Comparison of ENCODE assay signal across 23 cellular contexts in the genomic region with DNA sequence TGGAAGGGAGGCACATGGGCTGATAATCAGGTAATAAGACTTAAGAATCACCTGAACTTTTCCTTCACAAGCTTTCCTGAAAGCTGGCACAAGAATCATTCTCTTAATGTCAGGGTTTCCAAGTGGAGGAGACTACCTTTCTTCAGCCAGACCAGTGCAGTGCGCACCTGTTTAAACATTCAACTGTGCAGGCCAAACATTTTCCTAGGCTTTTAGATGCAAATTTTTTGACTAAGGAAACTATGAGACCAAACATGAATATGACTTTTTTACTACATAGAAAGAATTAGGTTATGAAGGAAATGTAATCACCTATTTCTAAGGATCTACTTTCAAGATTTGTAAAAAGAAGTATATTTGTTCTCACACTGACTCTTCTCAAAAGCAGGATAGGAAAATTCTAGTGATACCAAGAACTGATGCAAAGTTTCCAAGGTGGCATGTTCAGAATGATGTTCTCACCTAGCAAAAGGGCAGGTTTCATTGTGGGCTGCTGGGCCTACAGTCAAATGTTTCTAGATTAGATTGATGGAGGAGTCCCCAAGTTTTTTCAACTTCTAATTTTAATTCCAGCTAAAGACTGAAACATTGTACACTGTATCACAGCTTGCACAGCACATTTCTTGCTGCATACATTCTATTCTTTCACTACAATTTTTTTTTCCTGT.
DNase-seq lines count a peak whose midpoint lies in the region; ATAC-seq, FAIRE-seq and TF ChIP-seq lines count a peak whose summit lies in the region.
"Had no signal": no experiment of that assay in that cellular context is flagged by ENCODE, and none has a peak within 500 bp of the region (broad histone marks: within the 10 kb centered on the region; RNA-seq: fewer than 3 reads in every experiment).

No MANE protein-coding gene starts in this region.

- 43 to 47% methylated on average over 1 of the region's 1 CpG for WGBS in pancreas, 2 donors

- ATAC-seq in pancreas: peak; percentile 34 to 46 (median 42)
- ATAC-seq in GM21825 (IDR thresholded peaks at IDR 0.05; ENCODE audit: unreplicated experiment): no peak
- ATAC-seq: left lung, Panc1, upper lobe of right lung had no signal

- H3K27me3 ChIP-seq in pancreas: no peaks in the 10 kb centered on the region
- H3K27me3 ChIP-seq: BE2C, left lung, neutrophil, sigmoid colon, upper lobe of right lung had no signal

- no peaks in the 10 kb centered on the region for H3K9me3 ChIP-seq in pancreas
- H3K9me3 ChIP-seq: BE2C, neutrophil, prostate gland, upper lobe of right lung had no signal

- no peak for FAIRE-seq in pancreas (lab: Jason Lieb, UNC)
- FAIRE-seq: GM18507 had no signal

- no peak for TF ChIP-seq CTCF in pancreas (IDR thresholded peaks at IDR 0.05)

- H3K36me3 ChIP-seq in pancreas: no peaks in the 10 kb centered on the region
- H3K36me3 ChIP-seq: BE2C, left lung, neutrophil, prostate gland, sigmoid colon, upper lobe of right lung had no signal

- no peak overlapping the region for H3K4me3 ChIP-seq in pancreas
- H3K4me3 ChIP-seq: left lung, prostate gland, sigmoid colon, upper lobe of right lung had no signal

- peak; percentile 49 for DNase-seq in activated CD4-positive, alpha-beta T cell treated with anti-CD3 and anti-CD28 coated beads for 48 hours
- no peak for DNase-seq in activated CD4-positive, alpha-beta T cell treated with anti-CD3 and anti-CD28 coated beads for 4 hours
- peak; percentile 11 for DNase-seq in stimulated activated naive CD4-positive, alpha-beta T cell treated with Interleukin-2 at 50 U/mL for 16 hours (lab: John Stamatoyannopoulos, UW)
- no peak for DNase-seq in stimulated activated naive CD4-positive, alpha-beta T cell (lab: John Stamatoyannopoulos, UW)
- DNase-seq in pancreas (no peak), HK-2 (ENCODE audit: unreplicated experiment) (no peak)
- DNase-seq in NK-92 treated with Interleukin-12 subunit alpha and Interleukin-12 subunit beta, amount 100 ng/mL, for 24 hours (lab: John Stamatoyannopoulos, UW): no peak
- DNase-seq: activated CD8-positive, alpha-beta memory T cell treated with anti-CD3 and anti-CD28 coated beads, Interleukin-2, amount 50 U/mL, for 4 hours; activated naive CD8-positive, alpha-beta T cell treated with anti-CD3 and anti-CD28 coated beads, Interleukin-2, amount 10 ng/mL, durations not matched to agents 7 days and 5 days; BE2C; GF-D8; hypothalamus; left lung; mesendoderm; NCI-H1092 treated with DMSO at 0.1 percent for 48 hours; NCI-H2029 treated with DMSO at 0.1 percent for 48 hours; sigmoid colon; upper lobe of right lung had no signal

- no peaks in the 10 kb centered on the region for H3K4me1 ChIP-seq in pancreas
- H3K4me1 ChIP-seq: BE2C, left lung, prostate gland, upper lobe of right lung had no signal

- intact Hi-C loops in pancreas (cut with DNase I): no loop called here

- H3K27ac ChIP-seq in pancreas: no peak overlapping the region
- H3K27ac ChIP-seq: left lung, neutrophil, prostate gland, sigmoid colon, upper lobe of right lung had no signal

Comparison
In these comparisons a context has a peak if more than half of its experiments do, and no peak if none do; other contexts are left out.
1. DNase-seq: peak in activated CD4-positive, alpha-beta T cell treated with anti-CD3 and anti-CD28 coated beads for 48 hours (single experiment) and stimulated activated naive CD4-positive, alpha-beta T cell treated with Interleukin-2 at 50 U/mL for 16 hours (single experiment); none in activated CD4-positive, alpha-beta T cell treated with anti-CD3 and anti-CD28 coated beads for 4 hours (0 of 2), stimulated activated naive CD4-positive, alpha-beta T cell (0 of 6), pancreas (0 of 6), HK-2 (single experiment) and NK-92 treated with Interleukin-12 subunit alpha and Interleukin-12 subunit beta, amount 100 ng/mL, for 24 hours (single experiment).